Comparison of ENCODE assay signal across 11 cellular contexts in the genomic region with DNA sequence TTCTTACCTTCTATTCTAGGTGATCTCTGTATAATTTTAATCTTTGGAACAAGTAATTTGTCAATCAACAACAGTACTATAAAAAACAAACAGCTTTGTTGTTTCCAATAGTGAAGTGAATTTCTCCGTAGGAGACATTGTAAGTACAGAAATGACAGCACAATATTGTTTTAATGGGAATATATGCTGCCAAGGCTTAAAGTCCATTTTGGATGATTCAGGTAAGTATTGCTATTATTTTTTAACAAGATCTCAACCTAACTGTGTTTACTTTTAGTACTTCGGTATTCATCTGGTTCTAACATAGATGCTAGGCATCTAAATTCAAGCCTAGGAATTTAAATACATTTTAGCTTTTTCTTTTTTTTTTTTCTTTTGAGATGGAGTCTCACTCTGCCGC.
"Had no signal": no experiment of that assay in that cellular context is flagged by ENCODE, and none has a peak within 500 bp of the region (broad histone marks: within the 10 kb centered on the region; RNA-seq: fewer than 3 reads in every experiment).

No MANE protein-coding gene starts in this region.

- H3K9ac ChIP-seq: GM23248 had no signal

- H3K27ac ChIP-seq: GM23248 had no signal

- H3K36me3 ChIP-seq: HAP-1 had no signal

- ATAC-seq: GM23338, HCT116 had no signal

- H3K4me1 ChIP-seq: HAP-1 had no signal

- H3K9me3 ChIP-seq: HAP-1 had no signal

- H2AFZ ChIP-seq: GM23248, GM23338 had no signal

- H3K4me3 ChIP-seq: GM23248, GM23338, HAP-1 had no signal

- DNase-seq: GM23248, GOT3, H7, H9, HCEC 1CT, HFFc6 had no signal

- FAIRE-seq: H1, H54 had no signal

- H3K4me2 ChIP-seq: GM23338 had no signal
